ENCODE assay signal across 8 cellular contexts in the genomic region with DNA sequence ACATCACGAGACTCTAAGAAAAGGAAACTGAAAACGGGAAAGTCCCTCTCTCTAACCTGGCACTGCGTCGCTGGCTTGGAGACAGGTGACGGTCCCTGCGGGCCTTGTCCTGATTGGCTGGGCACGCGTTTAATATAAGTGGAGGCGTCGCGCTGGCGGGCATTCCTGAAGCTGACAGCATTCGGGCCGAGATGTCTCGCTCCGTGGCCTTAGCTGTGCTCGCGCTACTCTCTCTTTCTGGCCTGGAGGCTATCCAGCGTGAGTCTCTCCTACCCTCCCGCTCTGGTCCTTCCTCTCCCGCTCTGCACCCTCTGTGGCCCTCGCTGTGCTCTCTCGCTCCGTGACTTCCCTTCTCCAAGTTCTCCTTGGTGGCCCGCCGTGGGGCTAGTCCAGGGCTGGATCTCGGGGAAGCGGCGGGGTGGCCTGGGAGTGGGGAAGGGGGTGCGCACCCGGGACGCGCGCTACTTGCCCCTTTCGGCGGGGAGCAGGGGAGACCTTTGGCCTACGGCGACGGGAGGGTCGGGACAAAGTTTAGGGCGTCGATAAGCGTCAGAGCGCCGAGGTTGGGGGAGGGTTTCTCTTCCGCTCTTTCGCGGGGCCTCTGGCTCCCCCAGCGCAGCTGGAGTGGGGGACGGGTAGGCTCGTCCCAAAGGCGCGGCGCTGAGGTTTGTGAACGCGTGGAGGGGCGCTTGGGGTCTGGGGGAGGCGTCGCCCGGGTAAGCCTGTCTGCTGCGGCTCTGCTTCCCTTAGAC. TPM values are rescaled to one million over a fixed set of nuclear protein-coding genes. Genes with fewer than 3 reads are reported as not detected.
A peak's percentile ranks its signal among the peaks of the same experiment; 100 is the strongest.
DNase-seq lines count a peak whose midpoint lies in the region; ATAC-seq, FAIRE-seq and TF ChIP-seq lines count a peak whose summit lies in the region.

Gene B2M (plus strand): TSS at position 162 of the 752 bp plus-strand sequence. CDS start 30 bp downstream, at position 192.

- H2AFZ ChIP-seq in keratinocyte (ENCODE audit: control insufficient read depth, low read length): peak within 1 kb of the TSS; percentile 91

- H3K9me1 ChIP-seq in keratinocyte (ENCODE audit: control insufficient read depth, extremely low read depth, insufficient read depth, low read length): no peaks in the 10 kb centered on the region

- H3K27me3 ChIP-seq in keratinocyte (ENCODE audit: control insufficient read depth, extremely low read depth, insufficient read depth, low read length): no peaks in the 10 kb centered on the region

- peaks cover 4% of the 10 kb centered on the region for H4K20me1 ChIP-seq in keratinocyte (ENCODE audit: control insufficient read depth, extremely low read depth, insufficient read depth, low read length)

- peak within 1 kb of the TSS; percentile 99 for H3K9ac ChIP-seq in keratinocyte (ENCODE audit: control insufficient read depth, extremely low read depth, insufficient read depth, low read length)

- peak; percentile 67 for FAIRE-seq in keratinocyte (lab: Jason Lieb, UNC)

- H3K36me3 ChIP-seq in keratinocyte (ENCODE audit: control insufficient read depth in 2 of 2, extremely low read depth in 1 of 2, insufficient read depth in 2 of 2, low read length in 2 of 2): peaks cover 15 to 16% of the 10 kb centered on the region in 2 experiments

- TF ChIP-seq CTCF in AG09319 (IDR thresholded peaks at IDR 0.05; ENCODE audit: low read depth, low read length) (no peak), keratinocyte (optimal IDR thresholded peaks at IDR 0.05 in 1 of 3, IDR thresholded peaks at IDR 0.05 in 1 of 3, conservative IDR thresholded peaks at IDR 0.05 in 1 of 3; ENCODE audit: extremely low read depth in 1 of 3, insufficient read depth in 2 of 3, low read length in 3 of 3) (no peak)

- H3K27ac ChIP-seq in keratinocyte (ENCODE audit: control insufficient read depth, insufficient read depth, low read length): peak within 1 kb of the TSS; percentile 95

- H3K4me2 ChIP-seq in keratinocyte (ENCODE audit: control insufficient read depth, extremely low read depth, insufficient read depth, low read depth, low read length): peak within 1 kb of the TSS; percentile 97

- DNase-seq in AG09319 (ENCODE audit: extremely low read depth, low read depth) (peak; percentile 91), NCI-H446 treated with DMSO at 0.1 percent for 48 hours (lab: John Stamatoyannopoulos, UW) (peak; percentile 86), cerebellar cortex (ENCODE audit: low spot score) (peak; percentile 98), keratinocyte (ENCODE audit: low read depth, low spot score) (peak; percentile 81)
- peak; percentile 94 for DNase-seq in stimulated activated CD4-positive, alpha-beta T cell treated with anti-CD3 and anti-CD28 coated beads, Interleukin-15, amount 100 ng/mL, for 1 hour (ENCODE audit: low read depth in 1 of 2, low spot score in 1 of 2)

- dilution Hi-C loops in keratinocyte (cut with MboI; ENCODE audit: extremely low pct_ligation_motif_present, low sequenced_read_pairs): no loop called here

- H3K4me3 ChIP-seq in keratinocyte (ENCODE audit: control insufficient read depth in 2 of 3, extremely low read depth in 1 of 3, insufficient read depth in 2 of 3, low read depth in 1 of 3, low read length in 3 of 3): peak within 1 kb of the TSS; percentile 85 to 98 (median 95)

- peaks cover 16% of the 10 kb centered on the region for H3K4me1 ChIP-seq in keratinocyte (ENCODE audit: control insufficient read depth, extremely low read depth, insufficient read depth, low read length)

- H3K9me3 ChIP-seq in keratinocyte (ENCODE audit: control insufficient read depth, low read depth, low read length): no peaks in the 10 kb centered on the region

- ATAC-seq in GM19035 (IDR thresholded peaks at IDR 0.05; ENCODE audit: unreplicated experiment) (peak; percentile 81), HG03354 (IDR thresholded peaks at IDR 0.05; ENCODE audit: poor library complexity, severe bottlenecking, unreplicated experiment) (peak; percentile 80)
- ATAC-seq in activated CD4-positive, CD25-positive, alpha-beta regulatory T cell treated with anti-CD3 and anti-CD28 coated beads, Interleukin-2, amount 50 U/mL, for 24 hours: peak; percentile 84 to 86

- peaks cover 47% of the 10 kb centered on the region for H3K79me2 ChIP-seq in keratinocyte (ENCODE audit: control insufficient read depth, insufficient read depth, low read length)

RNA-seq across cellular contexts. Expression of gene B2M, which starts in this region (rescaled TPM):
- polyA plus RNA-seq in keratinocyte: 2,930 to 4,328 TPM (median 3,098 TPM) in 3 replicates
- polyA plus RNA-seq in keratinocyte (2011; ENCODE audit: low read depth): 444 TPM
- 2,818 and 4,243 TPM in 2 replicates for polyA plus RNA-seq in keratinocyte (2011; cell fraction: cytosol; rRNA removed)
- polyA plus RNA-seq in keratinocyte (2011; cell fraction: nucleus; rRNA removed): 4,543 and 5,641 TPM in 2 replicates
- 1,371 and 1,431 TPM in 2 replicates for polyA plus RNA-seq in keratinocyte (2012; ENCODE audit: low replicate concordance)
- 171 to 639 TPM (median 616 TPM) in 3 replicates for polyA minus RNA-seq in keratinocyte
- polyA minus RNA-seq in keratinocyte (2011; cell fraction: cytosol; rRNA and poly(A)+ RNA removed): 661 TPM
- 364 and 767 TPM in 2 replicates for polyA minus RNA-seq in keratinocyte (2011; cell fraction: nucleus; rRNA and poly(A)+ RNA removed)

Comparison
In these comparisons a context has a peak if more than half of its experiments do, and no peak if none do; other contexts are left out.
1. Peak in every context shown above with its lines: DNase-seq, ATAC-seq, H3K4me3 ChIP-seq and H3K27ac ChIP-seq.